Comparison of ENCODE assay signal across 10 cellular contexts in the genomic region with DNA sequence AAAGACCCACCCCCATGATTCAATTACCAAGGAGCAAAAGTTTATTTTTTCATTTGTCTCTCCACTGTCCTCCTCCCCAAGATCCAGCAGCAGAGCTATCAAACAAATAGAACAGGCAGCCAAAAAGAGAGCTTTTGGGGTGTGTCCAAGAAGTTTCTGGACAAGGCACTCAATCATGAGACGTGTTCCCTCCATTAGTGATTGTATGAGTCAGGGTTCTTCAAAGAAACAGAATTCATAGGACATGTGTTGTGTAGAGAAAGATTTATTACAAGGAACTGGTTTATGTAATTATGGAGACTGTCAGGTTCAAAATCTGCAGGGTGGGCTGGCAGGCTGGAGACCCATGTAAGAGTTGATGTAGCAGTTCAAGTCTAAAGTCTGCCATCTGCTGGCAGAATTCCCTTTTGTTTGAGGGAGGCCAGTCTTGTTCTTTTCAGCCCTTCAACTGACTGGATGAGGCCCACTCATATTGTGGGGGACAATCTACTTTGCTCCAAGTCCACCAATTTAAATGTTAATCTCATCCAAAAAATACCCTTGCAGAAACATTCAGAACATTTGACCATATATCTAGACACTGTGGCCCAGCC.
DNase-seq lines count a peak whose midpoint lies in the region; ATAC-seq and TF ChIP-seq lines count a peak whose summit lies in the region.
"Had no signal": no experiment of that assay in that cellular context is flagged by ENCODE, and none has a peak within 500 bp of the region (broad histone marks: within the 10 kb centered on the region; RNA-seq: fewer than 3 reads in every experiment).

No MANE protein-coding gene starts in this region.

- no peak overlapping the region for H3K4me3 ChIP-seq in WERI-Rb-1 (ENCODE audit: low read depth, low read length)

- DNase-seq in ELF-1 (ENCODE audit: low read depth, low spot score), result peak; percentile 53
- DNase-seq in HT-29 (ENCODE audit: low spot score), result peak; percentile 54
- peak; percentile 48 for DNase-seq in WERI-Rb-1
- peak; percentile 2 to 10 for DNase-seq in lung microvascular endothelial cell (ENCODE audit: low read depth in 2 of 2)
- no peak for DNase-seq in NOMO-1 (lab: John Stamatoyannopoulos, UW; ENCODE audit: unreplicated experiment in 2 of 2)
- DNase-seq in activated naive CD4-positive, alpha-beta T cell treated with anti-CD3 and anti-CD28 coated beads, Interleukin-2, amount 50 U/mL, for 72 hours (ENCODE audit: low spot score in 2 of 2), result no peak
- DNase-seq in effector memory CD8-positive, alpha-beta T cell, result no peak
- DNase-seq: activated CD8-positive, alpha-beta memory T cell treated with anti-CD3 and anti-CD28 coated beads, Interleukin-2, amount 50 U/mL, for 48 hours; GF-D8 had no signal

- H3K36me3 ChIP-seq in WERI-Rb-1, result no peaks in the 10 kb centered on the region

- H3K9me3 ChIP-seq in WERI-Rb-1 (ENCODE audit: severe bottlenecking), result no peaks in the 10 kb centered on the region

- no peaks in the 10 kb centered on the region for H3K27me3 ChIP-seq in WERI-Rb-1 (ENCODE audit: insufficient read depth, low read depth, severe bottlenecking)

- no peak for ATAC-seq in activated naive CD4-positive, alpha-beta T cell treated with anti-CD3 and anti-CD28 coated beads, Interleukin-2, amount 50 U/mL, for 72 hours
- ATAC-seq in GM21381 (IDR thresholded peaks at IDR 0.05; ENCODE audit: unreplicated experiment), result no peak
- ATAC-seq in effector memory CD8-positive, alpha-beta T cell (replicated peaks), result no peak

- no peaks in the 10 kb centered on the region for H3K4me1 Mint-ChIP-seq in effector memory CD8-positive, alpha-beta T cell (ENCODE audit: low read depth in 2 of 2)

- H3K27me3 Mint-ChIP-seq in effector memory CD8-positive, alpha-beta T cell, result no peaks in the 10 kb centered on the region

- H3K27ac Mint-ChIP-seq in activated naive CD4-positive, alpha-beta T cell treated with anti-CD3 and anti-CD28 coated beads, Interleukin-2, amount 50 U/mL, for 72 hours, result no peak overlapping the region
- no peak overlapping the region for H3K27ac Mint-ChIP-seq in effector memory CD8-positive, alpha-beta T cell

- TF ChIP-seq CTCF in WERI-Rb-1 (IDR thresholded peaks at IDR 0.05; ENCODE audit: low read depth, low read length), result peak; percentile 57

- peaks cover 0 to 6% of the 10 kb centered on the region in 2 donors for H3K9me3 Mint-ChIP-seq in activated naive CD4-positive, alpha-beta T cell treated with anti-CD3 and anti-CD28 coated beads, Interleukin-2, amount 50 U/mL, for 72 hours
- H3K9me3 Mint-ChIP-seq in effector memory CD8-positive, alpha-beta T cell, result peaks cover 6 to 7% of the 10 kb centered on the region in 2 donors

- H3K4me3 Mint-ChIP-seq in effector memory CD8-positive, alpha-beta T cell, result no peak overlapping the region

- no peak overlapping the region for H3K27ac ChIP-seq in WERI-Rb-1

- no peaks in the 10 kb centered on the region for H3K36me3 Mint-ChIP-seq in activated naive CD4-positive, alpha-beta T cell treated with anti-CD3 and anti-CD28 coated beads, Interleukin-2, amount 50 U/mL, for 72 hours
- H3K36me3 Mint-ChIP-seq in effector memory CD8-positive, alpha-beta T cell (ENCODE audit: insufficient read depth), result no peaks in the 10 kb centered on the region

Comparison
In these comparisons a context has a peak if more than half of its experiments do, and no peak if none do; other contexts are left out.
1. DNase-seq: peak in ELF-1 (single experiment), HT-29 (single experiment), WERI-Rb-1 (single experiment) and lung microvascular endothelial cell (2 of 2); none in NOMO-1 (0 of 2), activated naive CD4-positive, alpha-beta T cell treated with anti-CD3 and anti-CD28 coated beads, Interleukin-2, amount 50 U/mL, for 72 hours (0 of 2) and effector memory CD8-positive, alpha-beta T cell (0 of 3).